In the genomic region with DNA sequence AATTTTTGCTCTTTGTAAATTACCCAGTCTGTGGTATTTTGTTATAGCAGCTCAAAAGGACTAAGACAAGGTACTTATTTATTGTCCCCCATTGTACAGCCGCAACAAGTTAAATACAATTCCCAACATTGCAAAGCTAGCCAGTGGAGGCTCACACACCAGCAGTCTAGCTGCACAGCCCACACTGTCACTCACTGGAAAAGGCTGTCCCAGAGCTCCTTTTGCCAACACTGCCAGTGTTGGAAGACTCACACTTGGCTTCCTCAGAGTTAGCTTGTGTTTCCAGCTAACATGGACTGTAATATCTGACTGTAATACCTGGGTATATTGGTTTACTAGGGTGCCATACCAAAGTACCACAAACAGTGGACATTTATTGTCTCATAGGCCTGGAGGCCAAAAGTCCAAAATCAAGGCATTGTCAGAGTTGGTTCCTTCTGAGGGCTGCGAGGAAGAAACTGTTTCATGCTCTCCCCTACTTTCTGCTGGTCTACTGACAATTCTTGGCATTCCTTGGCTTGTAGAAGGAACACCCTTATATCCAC, we compare ENCODE assay signal across 29 cellular contexts.
"Had no signal": no experiment of that assay in that cellular context is flagged by ENCODE, and none has a peak within 500 bp of the region (broad histone marks: within the 10 kb centered on the region; RNA-seq: fewer than 3 reads in every experiment).

No MANE protein-coding gene starts in this region.

- H3K27ac Mint-ChIP-seq: activated CD4-positive, alpha-beta memory T cell treated with anti-CD3 and anti-CD28 coated beads, Interleukin-2, amount 10 ng/mL, durations not matched to agents 7 days and 5 days; activated CD4-positive, alpha-beta T cell treated with anti-CD3 and anti-CD28 coated beads for 36 hours; activated CD4-positive, alpha-beta T cell treated with anti-CD3 and anti-CD28 coated beads, Interleukin-2, amount 10 ng/mL, durations not matched to agents 7 days and 5 days; activated naive CD4-positive, alpha-beta T cell treated with anti-CD3 and anti-CD28 coated beads for 36 hours; activated naive CD4-positive, alpha-beta T cell treated with anti-CD3 and anti-CD28 coated beads, Interleukin-2, amount 50 U/mL, for 24 hours; activated naive CD8-positive, alpha-beta T cell treated with anti-CD3 and anti-CD28 coated beads for 36 hours; activated naive CD8-positive, alpha-beta T cell treated with anti-CD3 and anti-CD28 coated beads, Interleukin-2, amount 50 U/mL, for 24 hours; activated T-helper 1 cell treated with anti-CD3 and anti-CD28 coated beads, Interleukin-12 subunit alpha, Interleukin-12 subunit beta, Interleukin-2, Interleukin-4 antibody, amounts not matched to agents 30 ng/mL and 10 ng/mL and 1 ng/mL, durations not matched to agents 14 hours and 24 hours and 36 hours; activated T-helper 2 cell treated with anti-CD3 and anti-CD28 coated beads, Interferon-gamma antibody, Interleukin-2, Interleukin-4, amounts not matched to agents 10 μg/mL and 5 μg/mL and 100 μg/mL, durations not matched to agents 14 hours and 24 hours and 36 hours; effector memory CD8-positive, alpha-beta T cell had no signal

- H3K4me3 Mint-ChIP-seq: activated CD4-positive, alpha-beta memory T cell treated with anti-CD3 and anti-CD28 coated beads, Interleukin-2, amount 10 ng/mL, durations not matched to agents 7 days and 5 days; activated CD4-positive, alpha-beta T cell treated with anti-CD3 and anti-CD28 coated beads for 36 hours; activated CD4-positive, alpha-beta T cell treated with anti-CD3 and anti-CD28 coated beads, Interleukin-2, amount 10 ng/mL, durations not matched to agents 7 days and 5 days; activated naive CD4-positive, alpha-beta T cell treated with anti-CD3 and anti-CD28 coated beads for 36 hours; activated naive CD4-positive, alpha-beta T cell treated with anti-CD3 and anti-CD28 coated beads, Interleukin-2, amount 50 U/mL, for 24 hours; activated naive CD8-positive, alpha-beta T cell treated with anti-CD3 and anti-CD28 coated beads for 36 hours; activated naive CD8-positive, alpha-beta T cell treated with anti-CD3 and anti-CD28 coated beads, Interleukin-2, amount 50 U/mL, for 24 hours; activated T-cell treated with anti-CD3 and anti-CD28 coated beads, Interleukin-2, amount 50 U/mL, for 4 hours; activated T-helper 1 cell treated with anti-CD3 and anti-CD28 coated beads, Interleukin-12 subunit alpha, Interleukin-12 subunit beta, Interleukin-2, Interleukin-4 antibody, amounts not matched to agents 30 ng/mL and 10 ng/mL and 1 ng/mL, durations not matched to agents 14 hours and 24 hours and 36 hours; effector memory CD8-positive, alpha-beta T cell had no signal

- H3K9me3 Mint-ChIP-seq: activated CD4-positive, alpha-beta memory T cell treated with anti-CD3 and anti-CD28 coated beads, Interleukin-2, amount 10 ng/mL, durations not matched to agents 7 days and 5 days; activated naive CD4-positive, alpha-beta T cell treated with anti-CD3 and anti-CD28 coated beads for 36 hours; activated naive CD4-positive, alpha-beta T cell treated with anti-CD3 and anti-CD28 coated beads, Interleukin-2, amount 50 U/mL, for 24 hours; activated naive CD8-positive, alpha-beta T cell treated with anti-CD3 and anti-CD28 coated beads for 36 hours; activated T-helper 1 cell treated with anti-CD3 and anti-CD28 coated beads, Interleukin-12 subunit alpha, Interleukin-12 subunit beta, Interleukin-2, Interleukin-4 antibody, amounts not matched to agents 30 ng/mL and 10 ng/mL and 1 ng/mL, durations not matched to agents 14 hours and 24 hours and 36 hours; effector memory CD8-positive, alpha-beta T cell had no signal

- H3K36me3 ChIP-seq: adrenal gland, esophagus muscularis mucosa, gastrocnemius medialis had no signal

- DNase-seq: activated CD4-positive, alpha-beta memory T cell treated with anti-CD3 and anti-CD28 coated beads, Interleukin-2, amount 10 ng/mL, durations not matched to agents 7 days and 5 days; activated CD4-positive, alpha-beta T cell treated with anti-CD3 and anti-CD28 coated beads for 36 hours; activated CD4-positive, alpha-beta T cell treated with anti-CD3 and anti-CD28 coated beads, Interleukin-2, amount 10 ng/mL, durations not matched to agents 7 days and 5 days; activated CD4-positive, alpha-beta T cell treated with anti-CD3 and anti-CD28 coated beads, Interleukin-2, amount 50 U/mL, for 4 hours; activated CD4-positive, CD25-positive, alpha-beta regulatory T cell; activated CD4-positive, CD25-positive, alpha-beta regulatory T cell treated with anti-CD3 and anti-CD28 coated beads, Interleukin-2, amount 50 U/mL, for 72 hours; activated effector memory CD4-positive, alpha-beta T cell treated with anti-CD3 and anti-CD28 coated beads, Interleukin-2, amount 50 U/mL, for 16 hours; activated naive CD4-positive, alpha-beta T cell treated with anti-CD3 and anti-CD28 coated beads for 36 hours; activated naive CD8-positive, alpha-beta T cell treated with anti-CD3 and anti-CD28 coated beads for 36 hours; activated naive CD8-positive, alpha-beta T cell treated with anti-CD3 and anti-CD28 coated beads, Interleukin-2, amount 50 U/mL, for 24 hours; activated T-cell treated with anti-CD3 and anti-CD28 coated beads, Interleukin-2, amount 50 U/mL, for 4 hours; adrenal gland; amygdala; aorta; body of pancreas; caudate nucleus; cortex of kidney; dermis blood vessel endothelial cell; effector CD4-positive, alpha-beta T cell; effector memory CD8-positive, alpha-beta T cell; erythroblast; foreskin keratinocyte; gastrocnemius medialis; T-helper 2 cell had no signal

- H3K36me3 Mint-ChIP-seq: activated naive CD4-positive, alpha-beta T cell treated with anti-CD3 and anti-CD28 coated beads, Interleukin-2, amount 50 U/mL, for 24 hours; activated naive CD8-positive, alpha-beta T cell treated with anti-CD3 and anti-CD28 coated beads for 36 hours had no signal

- H3K4me1 ChIP-seq: adrenal gland, body of pancreas, esophagus muscularis mucosa, foreskin keratinocyte, gastrocnemius medialis had no signal

- H3K27me3 Mint-ChIP-seq: activated naive CD4-positive, alpha-beta T cell treated with anti-CD3 and anti-CD28 coated beads, Interleukin-2, amount 50 U/mL, for 24 hours; activated naive CD8-positive, alpha-beta T cell treated with anti-CD3 and anti-CD28 coated beads for 36 hours; activated naive CD8-positive, alpha-beta T cell treated with anti-CD3 and anti-CD28 coated beads, Interleukin-2, amount 50 U/mL, for 24 hours had no signal

- H3K4me3 ChIP-seq: adrenal gland, body of pancreas, esophagus muscularis mucosa, gastrocnemius medialis had no signal

- H3K9me3 ChIP-seq: adrenal gland, body of pancreas, esophagus muscularis mucosa, gastrocnemius medialis had no signal

- FAIRE-seq: colon had no signal

- H3K27ac ChIP-seq: adrenal gland, body of pancreas, esophagus muscularis mucosa, foreskin keratinocyte had no signal

- H3K4me1 Mint-ChIP-seq: activated CD4-positive, alpha-beta memory T cell treated with anti-CD3 and anti-CD28 coated beads, Interleukin-2, amount 10 ng/mL, durations not matched to agents 7 days and 5 days; activated CD4-positive, alpha-beta T cell treated with anti-CD3 and anti-CD28 coated beads for 36 hours; activated CD4-positive, alpha-beta T cell treated with anti-CD3 and anti-CD28 coated beads, Interleukin-2, amount 10 ng/mL, durations not matched to agents 7 days and 5 days; activated naive CD4-positive, alpha-beta T cell treated with anti-CD3 and anti-CD28 coated beads, Interleukin-2, amount 50 U/mL, for 24 hours; activated naive CD8-positive, alpha-beta T cell treated with anti-CD3 and anti-CD28 coated beads for 36 hours; activated naive CD8-positive, alpha-beta T cell treated with anti-CD3 and anti-CD28 coated beads, Interleukin-2, amount 50 U/mL, for 24 hours had no signal

- H3K27me3 ChIP-seq: adrenal gland, body of pancreas, esophagus muscularis mucosa, gastrocnemius medialis had no signal

- ATAC-seq: activated CD4-positive, alpha-beta T cell treated with anti-CD3 and anti-CD28 coated beads for 36 hours; activated naive CD8-positive, alpha-beta T cell treated with anti-CD3 and anti-CD28 coated beads, Interleukin-2, amount 50 U/mL, for 24 hours; activated T-cell treated with anti-CD3 and anti-CD28 coated beads, Interleukin-2, amount 50 U/mL, for 4 hours; body of pancreas; effector memory CD8-positive, alpha-beta T cell; foreskin keratinocyte had no signal
